In genomic region chr14:100904307-100905019, GRCh38 we compare ENCODE assay signal across 13 cellular contexts. TPM values are rescaled to one million over a fixed set of nuclear protein-coding genes. Genes with fewer than 3 reads are reported as not detected.
DNase-seq lines count a peak whose midpoint lies in the region; ATAC-seq and TF ChIP-seq lines count a peak whose summit lies in the region.
"Had no signal": no experiment of that assay in that cellular context is flagged by ENCODE, and none has a peak within 500 bp of the region (broad histone marks: within the 10 kb centered on the region; RNA-seq: fewer than 3 reads in every experiment).

No MANE protein-coding gene starts in this region.

- H3K27me3 Mint-ChIP-seq in activated CD4-positive, alpha-beta T cell treated with anti-CD3 and anti-CD28 coated beads, Interleukin-2, amount 10 ng/mL, durations not matched to agents 7 days and 5 days: peaks cover 35% of the 10 kb centered on the region

- ATAC-seq in RWPE2 (ENCODE audit: low read depth) (no peak), GM18519 (IDR thresholded peaks at IDR 0.05; ENCODE audit: low FRiP score, unreplicated experiment) (no peak), GM19351 (IDR thresholded peaks at IDR 0.05; ENCODE audit: unreplicated experiment) (no peak)
- ATAC-seq: stimulated activated naive B cell treated with anti-CD40 and anti-IgM and Interleukin-4, amounts not matched to agents 10 μg/mL and 1 μg/mL and 100 μg/mL, for 72 hours had no signal

- H3K4me1 ChIP-seq in cardiac muscle cell (ENCODE audit: low read depth): peaks cover 12% of the 10 kb centered on the region
- no peaks in the 10 kb centered on the region for H3K4me1 ChIP-seq in RWPE2 (ENCODE audit: insufficient read depth, poor library complexity, severe bottlenecking)
- H3K4me1 ChIP-seq in hepatocyte (ENCODE audit: insufficient read depth): peaks cover 57% of the 10 kb centered on the region
- peaks cover 18% of the 10 kb centered on the region for H3K4me1 ChIP-seq in testis

- H3K27ac ChIP-seq in cardiac muscle cell (no peak overlapping the region), RWPE2 (ENCODE audit: poor library complexity, severe bottlenecking) (no peak overlapping the region), hepatocyte (peak overlapping the region; percentile 80), testis (no peak overlapping the region)

- H2AFZ ChIP-seq in hepatocyte: no peak overlapping the region

- no peak overlapping the region for H3K27ac Mint-ChIP-seq in activated CD4-positive, alpha-beta T cell treated with anti-CD3 and anti-CD28 coated beads, Interleukin-2, amount 10 ng/mL, durations not matched to agents 7 days and 5 days
- H3K27ac Mint-ChIP-seq: activated naive CD4-positive, alpha-beta T cell treated with anti-CD3 and anti-CD28 coated beads for 36 hours; stimulated activated naive B cell treated with anti-CD40 and anti-IgM and Interleukin-4, amounts not matched to agents 10 μg/mL and 1 μg/mL and 100 μg/mL, for 72 hours had no signal

- CTCF ChIA-PET in activated CD4-positive, alpha-beta T cell treated with anti-CD3 and anti-CD28 coated beads, Interleukin-2, amount 10 ng/mL, durations not matched to agents 7 days and 5 days (lab: Charles Lee): no interaction called here

- H3K4me2 ChIP-seq in hepatocyte: peak overlapping the region; percentile 92

- H3K27me3 ChIP-seq in cardiac muscle cell (peaks cover 48% of the 10 kb centered on the region), RWPE2 (ENCODE audit: insufficient read depth, poor library complexity, severe bottlenecking) (peaks cover 41% of the 10 kb centered on the region), hepatocyte (peaks cover 29% of the 10 kb centered on the region), testis (no peaks in the 10 kb centered on the region)

- no peaks in the 10 kb centered on the region for H4K20me1 ChIP-seq in hepatocyte (ENCODE audit: insufficient read depth, poor library complexity, severe bottlenecking)

- peak; percentile 37 for TF ChIP-seq CTCF in cardiac muscle cell (IDR thresholded peaks at IDR 0.05; ENCODE audit: low read depth, low read length)
- peak; percentile 28 for TF ChIP-seq CTCF in RWPE2 (IDR thresholded peaks at IDR 0.05; ENCODE audit: poor library complexity, severe bottlenecking)
- TF ChIP-seq CTCF in hepatocyte (IDR thresholded peaks at IDR 0.05; ENCODE audit: poor library complexity): peak; percentile 66
- TF ChIP-seq CTCF in testis (IDR thresholded peaks at IDR 0.05): no peak

- H3K9me3 ChIP-seq in cardiac muscle cell (ENCODE audit: low read depth): no peaks in the 10 kb centered on the region
- H3K9me3 ChIP-seq in RWPE2 (ENCODE audit: severe bottlenecking): no peaks in the 10 kb centered on the region
- H3K9me3 ChIP-seq in hepatocyte (ENCODE audit: low read depth): no peaks in the 10 kb centered on the region
- H3K9me3 ChIP-seq in testis: no peaks in the 10 kb centered on the region

- H3K4me3 ChIP-seq in cardiac muscle cell: peak overlapping the region; percentile 29
- H3K4me3 ChIP-seq in RWPE2 (ENCODE audit: severe bottlenecking): no peak overlapping the region
- H3K4me3 ChIP-seq in hepatocyte: no peak overlapping the region
- peak overlapping the region; percentile 9 to 30 for H3K4me3 ChIP-seq in testis

- H3K4me3 Mint-ChIP-seq in activated CD4-positive, alpha-beta T cell treated with anti-CD3 and anti-CD28 coated beads, Interleukin-2, amount 10 ng/mL, durations not matched to agents 7 days and 5 days: no peak overlapping the region
- H3K4me3 Mint-ChIP-seq: activated naive CD4-positive, alpha-beta T cell treated with anti-CD3 and anti-CD28 coated beads for 36 hours; stimulated activated naive B cell treated with anti-CD40 and anti-IgM and Interleukin-4, amounts not matched to agents 10 μg/mL and 1 μg/mL and 100 μg/mL, for 72 hours had no signal

- peak in 1 of 2 donors; percentile 80 for DNase-seq in cardiac muscle cell (ENCODE audit: low read depth in 1 of 2, low spot score in 1 of 2)
- DNase-seq in cardiac septum (ENCODE audit: low spot score): no peak
- peak; percentile 52 for DNase-seq in RWPE2 (ENCODE audit: low spot score)
- peak; percentile 72 for DNase-seq in hepatocyte (ENCODE audit: low spot score)
- peak; percentile 25 for DNase-seq in testis
- no peak for DNase-seq in activated CD4-positive, alpha-beta T cell treated with anti-CD3 and anti-CD28 coated beads, Interleukin-2, amount 10 ng/mL, durations not matched to agents 7 days and 5 days
- DNase-seq: activated naive CD4-positive, alpha-beta T cell treated with anti-CD3 and anti-CD28 coated beads for 36 hours; NCI-H187 treated with DMSO at 0.1 percent for 48 hours; stimulated activated naive B cell treated with anti-CD40 and anti-IgM and Interleukin-4, amounts not matched to agents 10 μg/mL and 1 μg/mL and 100 μg/mL, for 72 hours had no signal

- H3K9me2 ChIP-seq in hepatocyte (replicated peaks; ENCODE audit: insufficient read depth): no peaks in the 10 kb centered on the region

- no peaks in the 10 kb centered on the region for H3K4me1 Mint-ChIP-seq in activated CD4-positive, alpha-beta T cell treated with anti-CD3 and anti-CD28 coated beads, Interleukin-2, amount 10 ng/mL, durations not matched to agents 7 days and 5 days

- no peak for TF ChIP-seq POLR2A in testis (IDR thresholded peaks at IDR 0.05)

- H3K9me3 Mint-ChIP-seq in activated CD4-positive, alpha-beta T cell treated with anti-CD3 and anti-CD28 coated beads, Interleukin-2, amount 10 ng/mL, durations not matched to agents 7 days and 5 days: no peaks in the 10 kb centered on the region
- H3K9me3 Mint-ChIP-seq: activated naive CD4-positive, alpha-beta T cell treated with anti-CD3 and anti-CD28 coated beads for 36 hours had no signal

- intact Hi-C loops in cardiac septum (cut with DNase I): no loop called here
- intact Hi-C loops in testis (cut with DNase I; ENCODE audit: low total_unique reads): no loop called here

- no peaks in the 10 kb centered on the region for H3K36me3 ChIP-seq in cardiac muscle cell
- no peaks in the 10 kb centered on the region for H3K36me3 ChIP-seq in RWPE2 (ENCODE audit: low read depth)
- H3K36me3 ChIP-seq in hepatocyte (replicated peaks; ENCODE audit: insufficient read depth, low read depth): no peaks in the 10 kb centered on the region
- H3K36me3 ChIP-seq in testis (ENCODE audit: low read depth, missing control alignments): no peaks in the 10 kb centered on the region

- WGBS in hepatocyte (ENCODE audit: low lambda C conversion rate, missing lambda C conversion rate): 3% methylated on average over 40 of the region's 43 CpGs
- WGBS in testis, 2 donors: 9 to 16% methylated on average over 19 to 30 of the region's 43 CpGs

- no peaks in the 10 kb centered on the region for H3K79me2 ChIP-seq in hepatocyte

- H3K36me3 Mint-ChIP-seq in activated CD4-positive, alpha-beta T cell treated with anti-CD3 and anti-CD28 coated beads, Interleukin-2, amount 10 ng/mL, durations not matched to agents 7 days and 5 days (ENCODE audit: low read depth): no peaks in the 10 kb centered on the region

- POLR2A ChIA-PET in activated CD4-positive, alpha-beta T cell treated with anti-CD3 and anti-CD28 coated beads, Interleukin-2, amount 10 ng/mL, durations not matched to agents 7 days and 5 days (lab: Charles Lee): no interaction called here

RNA-seq across cellular contexts. Expression of gene RTL1, which starts 0.9 kb away (rescaled TPM):
- total RNA-seq in cardiac muscle cell (0.04 and 0.15 TPM in 2 replicates), cardiac septum (not detected), hepatocyte (1.5 and 2.6 TPM in 2 replicates), testis (1 to 10 TPM in 1 of 2 donors, under 1 TPM in 1; 0.94 to 1.2 TPM)
- polyA plus RNA-seq in cardiac muscle cell (0.02 TPM in 1 of 2 replicates, not detected in the other), hepatocyte (1.4 TPM in 2 replicates), testis (ENCODE audit: insufficient read depth, low read depth, low replicate concordance) (0.34 TPM)
- not detected for total RNA-seq in activated CD4-positive, alpha-beta T cell treated with anti-CD3 and anti-CD28 coated beads, Interleukin-2, amount 10 ng/mL, durations not matched to agents 7 days and 5 days
- total RNA-seq: activated naive CD4-positive, alpha-beta T cell treated with anti-CD3 and anti-CD28 coated beads for 36 hours; fibroblast of lung; pulmonary artery endothelial cell had no signal
- polyA plus RNA-seq: fibroblast of lung had no signal

Comparison
In these comparisons a context has a peak if more than half of its experiments do, and no peak if none do; other contexts are left out.
1. DNase-seq: peak in RWPE2 (single experiment), hepatocyte (single experiment) and testis (single experiment); none in cardiac septum (single experiment) and activated CD4-positive, alpha-beta T cell treated with anti-CD3 and anti-CD28 coated beads, Interleukin-2, amount 10 ng/mL, durations not matched to agents 7 days and 5 days (single experiment).
2. H3K4me3 ChIP-seq: peak in cardiac muscle cell (single experiment) and testis (2 of 2); none in RWPE2 (single experiment) and hepatocyte (single experiment).
3. CTCF ChIP-seq: peak in cardiac muscle cell (single experiment), RWPE2 (single experiment) and hepatocyte (single experiment); none in testis (0 of 3).